ENCODE assay signal across 9 cellular contexts in genomic region chr18:43642647-43643046, GRCh38.
"Had no signal": no experiment of that assay in that cellular context is flagged by ENCODE, and none has a peak within 500 bp of the region (broad histone marks: within the 10 kb centered on the region; RNA-seq: fewer than 3 reads in every experiment).

No MANE protein-coding gene starts in this region.

- H3K9ac ChIP-seq: GM23248 had no signal

- ATAC-seq: HCT116, HepG2 had no signal

- H3K27ac Mint-ChIP-seq: HFFc6, IgD-negative memory B cell had no signal

- H3K9me3 ChIP-seq: HAP-1 had no signal

- H2AFZ ChIP-seq: GM23248 had no signal

- H3K4me1 ChIP-seq: HAP-1 had no signal

- H3K4me3 ChIP-seq: GM23248, HAP-1 had no signal

- H3K4me3 Mint-ChIP-seq: HFFc6, IgD-negative memory B cell had no signal

- H3K9me3 Mint-ChIP-seq: HFFc6 had no signal

- DNase-seq: GM23248, GOT3, H7, HFFc6 had no signal

- H3K36me3 ChIP-seq: HAP-1 had no signal

- H3K4me1 Mint-ChIP-seq: IgD-negative memory B cell had no signal

- H3K36me3 Mint-ChIP-seq: IgD-negative memory B cell had no signal

- H3K27ac ChIP-seq: GM23248, HL-60 had no signal
